ENCODE assay signal across 14 cellular contexts in genomic region chr12:1927751-1928351, GRCh38. TPM values are rescaled to one million over a fixed set of nuclear protein-coding genes. Genes with fewer than 3 reads are reported as not detected.
DNase-seq lines count a peak whose midpoint lies in the region; ATAC-seq and TF ChIP-seq lines count a peak whose summit lies in the region.
"Had no signal": no experiment of that assay in that cellular context is flagged by ENCODE, and none has a peak within 500 bp of the region (broad histone marks: within the 10 kb centered on the region; RNA-seq: fewer than 3 reads in every experiment).

No MANE protein-coding gene starts in this region.

- no peak overlapping the region for H3K4me3 ChIP-seq in heart left ventricle

- H3K27ac Mint-ChIP-seq in activated CD8-positive, alpha-beta memory T cell treated with anti-CD3 and anti-CD28 coated beads, Interleukin-2, amount 10 ng/mL, durations not matched to agents 7 days and 5 days = no peak overlapping the region
- H3K27ac Mint-ChIP-seq: activated naive CD8-positive, alpha-beta T cell had no signal

- DNase-seq in EH (ENCODE audit: low read depth) = peak; percentile 46
- DNase-seq in activated CD8-positive, alpha-beta memory T cell treated with anti-CD3 and anti-CD28 coated beads, Interleukin-2, amount 10 ng/mL, durations not matched to agents 7 days and 5 days = peak; percentile 31
- peak; percentile 72 to 92 (median 84) for DNase-seq in heart left ventricle
- peak; percentile 49 for DNase-seq in sciatic nerve (ENCODE audit: low spot score)
- DNase-seq in NCI-H510A treated with DMSO at 0.1 percent for 48 hours (lab: John Stamatoyannopoulos, UW) = no peak
- no peak for DNase-seq in MV-4-11 (lab: John Stamatoyannopoulos, UW)
- no peak for DNase-seq in OCI-M1 (lab: John Stamatoyannopoulos, UW)
- DNase-seq: activated CD4-positive, alpha-beta T cell treated with anti-CD3 and anti-CD28 coated beads, Interleukin-2, amount 50 U/mL, for 48 hours; NCI-H524; stimulated activated naive CD8-positive, alpha-beta T cell treated with anti-CD3 and anti-CD28 coated beads, Interleukin-15, Interleukin-2, amounts not matched to agents 100 U/mL and 50 U/mL, for 24 hours; T-helper 9 cell had no signal

- no peaks in the 10 kb centered on the region for H3K27me3 Mint-ChIP-seq in activated CD8-positive, alpha-beta memory T cell treated with anti-CD3 and anti-CD28 coated beads, Interleukin-2, amount 10 ng/mL, durations not matched to agents 7 days and 5 days

- CTCF ChIA-PET in activated CD8-positive, alpha-beta memory T cell treated with anti-CD3 and anti-CD28 coated beads, Interleukin-2, amount 10 ng/mL, durations not matched to agents 7 days and 5 days (lab: Charles Lee) = interaction anchor here (4.5 kb wide), 1 partner anchor 12 kb away, joined by 19 read pairs; no protein-coding TSS in a partner anchor

- peaks cover 0 to 54% (median 20%) of the 10 kb centered on the region in 12 donors for H3K4me1 ChIP-seq in heart left ventricle

- no peaks in the 10 kb centered on the region for H3K9me3 ChIP-seq in heart left ventricle

- no peaks in the 10 kb centered on the region for H3K36me3 Mint-ChIP-seq in activated CD8-positive, alpha-beta memory T cell treated with anti-CD3 and anti-CD28 coated beads, Interleukin-2, amount 10 ng/mL, durations not matched to agents 7 days and 5 days
- H3K36me3 Mint-ChIP-seq: activated naive CD8-positive, alpha-beta T cell had no signal

- H3K36me3 ChIP-seq in heart left ventricle = no peaks in the 10 kb centered on the region

- no peaks in the 10 kb centered on the region for H3K9me3 Mint-ChIP-seq in activated CD8-positive, alpha-beta memory T cell treated with anti-CD3 and anti-CD28 coated beads, Interleukin-2, amount 10 ng/mL, durations not matched to agents 7 days and 5 days (ENCODE audit: low read depth)

- H3K4me1 Mint-ChIP-seq in activated CD8-positive, alpha-beta memory T cell treated with anti-CD3 and anti-CD28 coated beads, Interleukin-2, amount 10 ng/mL, durations not matched to agents 7 days and 5 days = peaks cover 6% of the 10 kb centered on the region

- intact Hi-C loops in heart left ventricle (cut with DNase I) (loop anchor here in 1 of 10 donors (5.0 kb wide), 1 partner anchor 116 kb away; no protein-coding TSS in a partner anchor), sciatic nerve (cut with DNase I) (no loop called here)

- H3K27me3 ChIP-seq in heart left ventricle = peaks cover 0 to 17% (median 0%) of the 10 kb centered on the region in 9 donors

- 25 to 39% (median 35%) methylated on average over 13 to 15 of the region's 15 CpGs for WGBS in heart left ventricle, 4 donors

- no peak for TF ChIP-seq POLR2A in heart left ventricle (IDR thresholded peaks at IDR 0.05)

- H3K4me3 Mint-ChIP-seq in activated CD8-positive, alpha-beta memory T cell treated with anti-CD3 and anti-CD28 coated beads, Interleukin-2, amount 10 ng/mL, durations not matched to agents 7 days and 5 days = no peak overlapping the region
- H3K4me3 Mint-ChIP-seq: activated naive CD8-positive, alpha-beta T cell had no signal

- peak overlapping the region in 6 of 12 donors; percentile 13 to 60 (median 46) for H3K27ac ChIP-seq in heart left ventricle

- no peak for ATAC-seq in activated CD8-positive, alpha-beta memory T cell treated with anti-CD3 and anti-CD28 coated beads, Interleukin-2, amount 10 ng/mL, durations not matched to agents 7 days and 5 days
- ATAC-seq in heart left ventricle = peak; percentile 76 to 81 (median 78)
- ATAC-seq in sciatic nerve = no peak
- ATAC-seq in GM18498 (IDR thresholded peaks at IDR 0.05; ENCODE audit: unreplicated experiment) = no peak
- ATAC-seq: HCT116; stimulated activated naive CD8-positive, alpha-beta T cell treated with anti-CD3 and anti-CD28 coated beads, Interleukin-15, Interleukin-2, amounts not matched to agents 100 U/mL and 50 U/mL, for 24 hours had no signal

- no peak for TF ChIP-seq CTCF in heart left ventricle (IDR thresholded peaks at IDR 0.05)

RNA-seq across cellular contexts. Expression of gene CACNA2D4, which starts 9.4 kb away (rescaled TPM):
- 1 to 10 TPM; 5.9 to 8.2 TPM for total RNA-seq in activated CD8-positive, alpha-beta memory T cell treated with anti-CD3 and anti-CD28 coated beads, Interleukin-2, amount 10 ng/mL, durations not matched to agents 7 days and 5 days
- total RNA-seq in heart left ventricle (1 to 10 TPM in 5 of 9 donors, under 1 TPM in 4; 0.10 to 9.0 (median 1.2) TPM), sciatic nerve (5.9 TPM)
- 1 to 10 TPM in 1 of 2 donors, under 1 TPM in 1; 0.69 to 1.8 TPM for polyA plus RNA-seq in heart left ventricle

Comparison
In these comparisons a context has a peak if more than half of its experiments do, and no peak if none do; other contexts are left out.
1. DNase-seq: peak in EH (single experiment), activated CD8-positive, alpha-beta memory T cell treated with anti-CD3 and anti-CD28 coated beads, Interleukin-2, amount 10 ng/mL, durations not matched to agents 7 days and 5 days (single experiment), heart left ventricle (5 of 5) and sciatic nerve (single experiment); none in NCI-H510A treated with DMSO at 0.1 percent for 48 hours (single experiment), MV-4-11 (single experiment) and OCI-M1 (single experiment).
2. ATAC-seq: peak in heart left ventricle (4 of 4); none in activated CD8-positive, alpha-beta memory T cell treated with anti-CD3 and anti-CD28 coated beads, Interleukin-2, amount 10 ng/mL, durations not matched to agents 7 days and 5 days (single experiment), sciatic nerve (single experiment) and GM18498 (single experiment).